In the genomic region with DNA sequence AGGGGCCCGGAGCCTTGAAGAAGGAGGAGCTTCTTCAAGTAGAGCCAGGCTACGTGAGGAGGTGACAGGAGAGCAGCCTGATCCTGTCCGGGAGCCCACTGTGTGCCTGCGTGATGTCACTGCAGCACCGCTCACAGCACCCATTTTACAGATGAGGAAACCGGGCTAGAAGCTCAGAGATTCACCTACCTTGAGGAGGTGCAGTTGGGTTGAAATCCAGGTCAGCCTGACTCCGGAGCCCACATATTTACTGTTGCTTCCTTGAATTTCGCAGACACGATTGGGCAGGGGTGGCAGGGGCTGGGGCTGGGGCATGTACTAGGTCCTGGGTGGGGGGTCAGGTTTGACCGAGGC, we compare ENCODE assay signal across 1 cellular context.
TF ChIP-seq lines count a peak whose summit lies in the region.

No MANE protein-coding gene starts in this region.

TF ChIP-seq in K562, 482 proteins besides CTCF, POLR2A, EP300 and RAD21:
- TF ChIP-seq TAF9B (IDR thresholded peaks at IDR 0.05; ENCODE audit: partially characterized antibody): no peak
- TF ChIP-seq, protein P1, sequence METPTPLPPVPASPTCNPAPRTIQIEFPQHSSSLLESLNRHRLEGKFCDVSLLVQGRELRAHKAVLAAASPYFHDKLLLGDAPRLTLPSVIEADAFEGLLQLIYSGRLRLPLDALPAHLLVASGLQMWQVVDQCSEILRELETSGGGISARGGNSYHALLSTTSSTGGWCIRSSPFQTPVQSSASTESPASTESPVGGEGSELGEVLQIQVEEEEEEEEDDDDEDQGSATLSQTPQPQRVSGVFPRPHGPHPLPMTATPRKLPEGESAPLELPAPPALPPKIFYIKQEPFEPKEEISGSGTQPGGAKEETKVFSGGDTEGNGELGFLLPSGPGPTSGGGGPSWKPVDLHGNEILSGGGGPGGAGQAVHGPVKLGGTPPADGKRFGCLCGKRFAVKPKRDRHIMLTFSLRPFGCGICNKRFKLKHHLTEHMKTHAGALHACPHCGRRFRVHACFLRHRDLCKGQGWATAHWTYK (CRISPR knock-in tag; IDR thresholded peaks at IDR 0.05): no peak
TF ChIP-seq in K562: peak in this region for 0.
